11 cellular contexts compared by ENCODE assay signal in the genomic region with DNA sequence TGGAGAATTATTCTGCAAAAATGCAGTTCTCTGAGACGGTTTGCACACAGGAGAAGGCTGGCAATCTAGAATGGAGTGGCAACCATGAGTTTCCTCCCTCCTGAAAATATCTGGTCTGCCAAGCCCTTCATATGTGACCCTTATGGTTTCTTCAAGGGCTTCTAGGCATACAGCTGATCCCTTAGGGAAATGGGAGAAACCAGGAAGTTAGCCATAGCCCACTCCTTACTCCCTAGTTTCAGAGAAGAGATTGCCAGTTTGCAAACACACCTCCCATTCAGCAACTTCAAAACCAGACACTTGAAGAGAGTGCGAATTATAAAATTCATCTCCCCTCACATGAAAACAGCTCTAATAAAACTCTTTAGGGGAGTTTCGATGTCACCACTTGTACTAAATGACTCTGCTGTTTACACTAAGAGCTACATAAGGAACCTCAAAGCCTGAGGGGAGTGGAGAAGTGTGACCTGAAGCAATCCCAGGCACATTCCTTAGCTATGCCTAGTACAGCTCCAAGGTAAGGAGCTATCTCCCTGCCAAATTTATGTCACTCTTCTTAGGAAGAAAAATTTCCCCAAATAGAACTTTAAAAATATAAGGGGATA. TPM values are rescaled to one million over a fixed set of nuclear protein-coding genes. Genes with fewer than 3 reads are reported as not detected.
DNase-seq lines count a peak whose midpoint lies in the region; ATAC-seq and TF ChIP-seq lines count a peak whose summit lies in the region.
"Had no signal": no experiment of that assay in that cellular context is flagged by ENCODE, and none has a peak within 500 bp of the region (broad histone marks: within the 10 kb centered on the region; RNA-seq: fewer than 3 reads in every experiment).

No MANE protein-coding gene starts in this region.

- no peak overlapping the region for H3K4me3 ChIP-seq in right lobe of liver
- no peak overlapping the region for H3K4me3 ChIP-seq in upper lobe of right lung

- TF ChIP-seq CTCF in right lobe of liver (IDR thresholded peaks at IDR 0.05), result no peak
- TF ChIP-seq CTCF in upper lobe of right lung (IDR thresholded peaks at IDR 0.05), result no peak

- no peak for DNase-seq in Right ventricle myocardium superior
- DNase-seq in Right ventricle myocardium inferior (ENCODE audit: missing footprints), result no peak
- DNase-seq in caudate nucleus (lab: John Stamatoyannopoulos, UW), result no peak
- DNase-seq in right lobe of liver, result no peak
- DNase-seq in upper lobe of right lung, result no peak
- no peak for DNase-seq in NCI-H1436 (lab: John Stamatoyannopoulos, UW)
- no peak for DNase-seq in activated effector memory CD4-positive, alpha-beta T cell treated with Interleukin-2 at 50 U/mL for 16 hours
- no peak for DNase-seq in activated naive CD4-positive, alpha-beta T cell treated with anti-CD3 and anti-CD28 coated beads, Interleukin-2, amount 50 U/mL, for 16 hours
- DNase-seq: activated CD4-positive, alpha-beta T cell treated with anti-CD3 and anti-CD28 coated beads for 1 hour; NCI-H526 treated with DMSO at 0.1 percent for 48 hours had no signal

- no peaks in the 10 kb centered on the region for H3K36me3 ChIP-seq in right lobe of liver
- H3K36me3 ChIP-seq in upper lobe of right lung, result no peaks in the 10 kb centered on the region

- no peaks in the 10 kb centered on the region for H3K9me3 ChIP-seq in right lobe of liver
- H3K9me3 ChIP-seq in upper lobe of right lung, result no peaks in the 10 kb centered on the region

- peaks cover 0 to 72% (median 11%) of the 10 kb centered on the region in 4 donors for H3K4me1 ChIP-seq in right lobe of liver
- no peaks in the 10 kb centered on the region for H3K4me1 ChIP-seq in upper lobe of right lung

- peak overlapping the region; percentile 11 for H3K27ac ChIP-seq in caudate nucleus (ENCODE audit: low read depth, low read length)
- H3K27ac ChIP-seq in right lobe of liver, result peak overlapping the region in 2 of 3 donors; percentile 20 to 24
- H3K27ac ChIP-seq in upper lobe of right lung, result no peak overlapping the region
- H3K27ac ChIP-seq: HL-60 had no signal

- 55% methylated on average over 3 of the region's 3 CpGs for WGBS in right lobe of liver (ENCODE audit: insufficient coverage, low coverage, low lambda C conversion rate, missing lambda C conversion rate)

- intact Hi-C loops in Right ventricle myocardium superior (cut with DNase I) (loop anchor here (10.0 kb wide), 1 partner anchor 69 kb away; no protein-coding TSS in a partner anchor), Right ventricle myocardium inferior (cut with DNase I) (loop anchor here (10.0 kb wide), 1 partner anchor 61 kb away; no protein-coding TSS in a partner anchor), right lobe of liver (cut with DNase I) (no loop called here), upper lobe of right lung (cut with DNase I) (no loop called here)

- no peak for TF ChIP-seq POLR2A in right lobe of liver (IDR thresholded peaks at IDR 0.05)

- H3K27me3 ChIP-seq in right lobe of liver (no peaks in the 10 kb centered on the region), upper lobe of right lung (peaks cover under 1% of the 10 kb centered on the region)

- ATAC-seq in Right ventricle myocardium superior (ENCODE audit: poor library complexity), result peak; percentile 25
- no peak for ATAC-seq in Right ventricle myocardium inferior
- no peak for ATAC-seq in right lobe of liver
- ATAC-seq in upper lobe of right lung, result peak; percentile 78

RNA-seq across cellular contexts. Expression of gene LGR4, which starts 8.3 kb away (rescaled TPM):
- total RNA-seq in Right ventricle myocardium superior, result 24.2 TPM
- total RNA-seq in Right ventricle myocardium inferior, result 32.7 TPM
- total RNA-seq in right lobe of liver, result 10 to 100 TPM; 32.5 to 46.3 (median 44.1) TPM
- 7.5 TPM for total RNA-seq in upper lobe of right lung

RNA-seq across cellular contexts. Expression of gene LIN7C, which starts 42.3 kb away (rescaled TPM):
- total RNA-seq in Right ventricle myocardium superior, result 14.9 TPM
- total RNA-seq in Right ventricle myocardium inferior, result 17.0 TPM
- 10 to 100 TPM; 22.6 to 33.2 (median 27.1) TPM for total RNA-seq in right lobe of liver
- 36.5 TPM for total RNA-seq in upper lobe of right lung

Comparison
In these comparisons a context has a peak if more than half of its experiments do, and no peak if none do; other contexts are left out.
1. ATAC-seq: peak in Right ventricle myocardium superior (single experiment) and upper lobe of right lung (single experiment); none in Right ventricle myocardium inferior (single experiment) and right lobe of liver (0 of 4).
2. intact Hi-C loops: an anchor here in Right ventricle myocardium superior (10.0 kb wide) and Right ventricle myocardium inferior (10.0 kb wide); none called in right lobe of liver and upper lobe of right lung.